Comparison of ENCODE assay signal across 8 cellular contexts in the genomic region with DNA sequence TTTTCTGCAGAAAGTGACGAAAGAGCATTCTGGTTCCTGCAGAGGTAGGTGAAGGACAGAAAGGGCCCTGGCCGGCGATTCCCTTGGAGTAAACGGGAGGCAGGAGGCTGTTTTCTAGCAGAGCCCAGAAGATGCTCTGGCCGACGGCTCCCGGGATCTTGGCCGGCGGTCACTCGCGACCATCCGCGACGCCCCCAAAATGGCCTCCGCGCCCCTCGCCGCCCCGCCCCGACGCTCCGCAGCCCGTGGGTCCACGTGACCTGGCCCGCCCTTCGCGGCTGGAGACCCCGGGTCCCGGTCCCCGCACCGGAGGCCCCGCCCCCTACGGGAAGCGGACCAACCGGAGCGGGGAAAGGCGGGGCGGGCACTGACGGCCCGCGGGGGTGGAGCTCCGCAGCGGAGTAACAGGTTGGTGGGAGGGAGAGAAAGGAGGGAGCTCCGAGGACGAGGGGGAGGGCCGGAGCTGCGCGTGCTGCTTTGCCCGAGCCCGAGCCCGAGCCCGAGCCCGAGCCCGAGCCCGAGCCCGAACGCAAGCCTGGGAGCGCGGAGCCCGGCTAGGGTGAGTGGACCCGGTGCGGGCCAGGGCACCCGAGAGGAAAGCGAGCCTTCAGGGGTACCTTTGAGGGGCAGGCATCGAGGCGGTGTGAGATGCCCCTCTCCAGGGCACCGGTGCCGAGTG. TPM values are rescaled to one million over a fixed set of nuclear protein-coding genes. Genes with fewer than 3 reads are reported as not detected.
DNase-seq lines count a peak whose midpoint lies in the region; ATAC-seq and TF ChIP-seq lines count a peak whose summit lies in the region.

A gene with protein sequence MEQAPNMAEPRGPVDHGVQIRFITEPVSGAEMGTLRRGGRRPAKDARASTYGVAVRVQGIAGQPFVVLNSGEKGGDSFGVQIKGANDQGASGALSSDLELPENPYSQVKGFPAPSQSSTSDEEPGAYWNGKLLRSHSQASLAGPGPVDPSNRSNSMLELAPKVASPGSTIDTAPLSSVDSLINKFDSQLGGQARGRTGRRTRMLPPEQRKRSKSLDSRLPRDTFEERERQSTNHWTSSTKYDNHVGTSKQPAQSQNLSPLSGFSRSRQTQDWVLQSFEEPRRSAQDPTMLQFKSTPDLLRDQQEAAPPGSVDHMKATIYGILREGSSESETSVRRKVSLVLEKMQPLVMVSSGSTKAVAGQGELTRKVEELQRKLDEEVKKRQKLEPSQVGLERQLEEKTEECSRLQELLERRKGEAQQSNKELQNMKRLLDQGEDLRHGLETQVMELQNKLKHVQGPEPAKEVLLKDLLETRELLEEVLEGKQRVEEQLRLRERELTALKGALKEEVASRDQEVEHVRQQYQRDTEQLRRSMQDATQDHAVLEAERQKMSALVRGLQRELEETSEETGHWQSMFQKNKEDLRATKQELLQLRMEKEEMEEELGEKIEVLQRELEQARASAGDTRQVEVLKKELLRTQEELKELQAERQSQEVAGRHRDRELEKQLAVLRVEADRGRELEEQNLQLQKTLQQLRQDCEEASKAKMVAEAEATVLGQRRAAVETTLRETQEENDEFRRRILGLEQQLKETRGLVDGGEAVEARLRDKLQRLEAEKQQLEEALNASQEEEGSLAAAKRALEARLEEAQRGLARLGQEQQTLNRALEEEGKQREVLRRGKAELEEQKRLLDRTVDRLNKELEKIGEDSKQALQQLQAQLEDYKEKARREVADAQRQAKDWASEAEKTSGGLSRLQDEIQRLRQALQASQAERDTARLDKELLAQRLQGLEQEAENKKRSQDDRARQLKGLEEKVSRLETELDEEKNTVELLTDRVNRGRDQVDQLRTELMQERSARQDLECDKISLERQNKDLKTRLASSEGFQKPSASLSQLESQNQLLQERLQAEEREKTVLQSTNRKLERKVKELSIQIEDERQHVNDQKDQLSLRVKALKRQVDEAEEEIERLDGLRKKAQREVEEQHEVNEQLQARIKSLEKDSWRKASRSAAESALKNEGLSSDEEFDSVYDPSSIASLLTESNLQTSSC (plus strand): TSS at position 431 of the 679 bp plus-strand sequence. CDS start 7,133 bp downstream, outside the sequence.

- no peak for TF ChIP-seq CTCF in fibroblast of villous mesenchyme (IDR thresholded peaks at IDR 0.05; ENCODE audit: insufficient read depth, low read depth, low read length)
- TF ChIP-seq CTCF in neural crest cell (conservative IDR thresholded peaks at IDR 0.05) = no peak

- H3K27me3 Mint-ChIP-seq in neural crest cell (ENCODE audit: low read depth) = peaks cover 21% of the 10 kb centered on the region
- peaks cover 3% of the 10 kb centered on the region for H3K27me3 Mint-ChIP-seq in stimulated activated naive CD8-positive, alpha-beta T cell treated with anti-CD3 and anti-CD28 coated beads, Interleukin-15, Interleukin-2, amounts not matched to agents 100 ng/mL and 50 ng/mL, for 24 hours

- peak within 1 kb of the TSS; percentile 55 for H3K4me3 ChIP-seq in fibroblast of villous mesenchyme (ENCODE audit: low read depth, low read length)

- H3K4me1 Mint-ChIP-seq in neural crest cell = peaks cover 35% of the 10 kb centered on the region
- H3K4me1 Mint-ChIP-seq in stimulated activated naive CD8-positive, alpha-beta T cell treated with anti-CD3 and anti-CD28 coated beads, Interleukin-15, Interleukin-2, amounts not matched to agents 100 ng/mL and 50 ng/mL, for 24 hours (ENCODE audit: low read depth) = peaks cover 28% of the 10 kb centered on the region

- no peaks in the 10 kb centered on the region for H3K36me3 Mint-ChIP-seq in neural crest cell (ENCODE audit: low read depth)
- H3K36me3 Mint-ChIP-seq in stimulated activated naive CD8-positive, alpha-beta T cell treated with anti-CD3 and anti-CD28 coated beads, Interleukin-15, Interleukin-2, amounts not matched to agents 100 ng/mL and 50 ng/mL, for 24 hours (ENCODE audit: low read depth) = no peaks in the 10 kb centered on the region

- peak within 1 kb of the TSS; percentile 96 for H3K4me3 Mint-ChIP-seq in neural crest cell
- H3K4me3 Mint-ChIP-seq in stimulated activated naive CD8-positive, alpha-beta T cell treated with anti-CD3 and anti-CD28 coated beads, Interleukin-15, Interleukin-2, amounts not matched to agents 100 ng/mL and 50 ng/mL, for 24 hours = peak within 1 kb of the TSS; percentile 85

- H3K27ac Mint-ChIP-seq in neural crest cell (ENCODE audit: unreplicated experiment) = peak within 1 kb of the TSS; percentile 94
- peak within 1 kb of the TSS; percentile 61 for H3K27ac Mint-ChIP-seq in stimulated activated naive CD8-positive, alpha-beta T cell treated with anti-CD3 and anti-CD28 coated beads, Interleukin-15, Interleukin-2, amounts not matched to agents 100 ng/mL and 50 ng/mL, for 24 hours

- no peaks in the 10 kb centered on the region for H3K9me3 Mint-ChIP-seq in neural crest cell
- no peaks in the 10 kb centered on the region for H3K9me3 Mint-ChIP-seq in stimulated activated naive CD8-positive, alpha-beta T cell treated with anti-CD3 and anti-CD28 coated beads, Interleukin-15, Interleukin-2, amounts not matched to agents 100 ng/mL and 50 ng/mL, for 24 hours

- peak; percentile 99 for DNase-seq in D341Med (ENCODE audit: low spot score)
- peak; percentile 85 for DNase-seq in M059J (ENCODE audit: low read depth)
- peak; percentile 99 for DNase-seq in SHP77 (lab: John Stamatoyannopoulos, UW)
- peak; percentile 80 for DNase-seq in activated gamma-delta T cell (lab: John Stamatoyannopoulos, UW)
- peak; percentile 70 for DNase-seq in fibroblast of villous mesenchyme (ENCODE audit: low read depth)
- peak; percentile 88 for DNase-seq in neural crest cell (ENCODE audit: low read depth, low spot score)

- ATAC-seq in GM21825 (IDR thresholded peaks at IDR 0.05; ENCODE audit: unreplicated experiment) = peak; percentile 69

RNA-seq across cellular contexts. Expression of the gene that starts here (rescaled TPM):
- total RNA-seq in M059J (2014; rRNA removed; shearing (Covaris generic)) = 0.52 and 1.5 TPM in 2 replicates
- under 0.01 TPM in 1 of 2 replicates, not detected in the other for total RNA-seq in fibroblast of villous mesenchyme
- 6.7 and 7.2 TPM in 2 replicates for total RNA-seq in neural crest cell

Comparison
In these comparisons a context has a peak if more than half of its experiments do, and no peak if none do; other contexts are left out.
1. Peak in every context shown above with its lines: DNase-seq, ATAC-seq and H3K4me3 ChIP-seq.
2. Peak in DNase-seq and H3K4me3 ChIP-seq in fibroblast of villous mesenchyme; RNA of the gene not detected or under 1 TPM.